ENCODE assay signal across 20 cellular contexts in genomic region chr1:27356277-27356627, GRCh38. TPM values are rescaled to one million over a fixed set of nuclear protein-coding genes. Genes with fewer than 3 reads are reported as not detected.
DNase-seq lines count a peak whose midpoint lies in the region; ATAC-seq, FAIRE-seq and TF ChIP-seq lines count a peak whose summit lies in the region.
"Had no signal": no experiment of that assay in that cellular context is flagged by ENCODE, and none has a peak within 500 bp of the region (broad histone marks: within the 10 kb centered on the region; RNA-seq: fewer than 3 reads in every experiment).

No MANE protein-coding gene starts in this region.

- CTCF ChIA-PET in activated CD4-positive, alpha-beta memory T cell treated with anti-CD3 and anti-CD28 coated beads for 36 hours (lab: Charles Lee), result interaction anchor here (0.6 to 7.1 kb wide), 13 partner anchors 10 to 450 kb away, joined by 3 to 80 read pairs (median 26); partner anchors contain the start of genes GPR3, MAP3K6 and SYTL1

- no peak overlapping the region for H3K9ac ChIP-seq in kidney (ENCODE audit: low read length in 2 of 2)
- H3K9ac ChIP-seq: KMS-11 had no signal

- no peak overlapping the region for H3K4me3 ChIP-seq in kidney (ENCODE audit: low read length in 2 of 2)
- H3K4me3 ChIP-seq: esophagus muscularis mucosa, left ventricle myocardium inferior had no signal

- H3K36me3 ChIP-seq in kidney (ENCODE audit: control insufficient read depth in 1 of 2, insufficient read depth in 2 of 2, low read length in 2 of 2), result peaks cover 0 to 6% of the 10 kb centered on the region in 2 donors

- no peak for DNase-seq in activated naive CD4-positive, alpha-beta T cell treated with anti-CD3 and anti-CD28 coated beads, Interleukin-2, amount 50 U/mL, for 16 hours
- DNase-seq in activated CD4-positive, alpha-beta memory T cell treated with anti-CD3 and anti-CD28 coated beads for 36 hours, result no peak
- peak; percentile 57 for DNase-seq in kidney
- DNase-seq in RPMI8226, result no peak
- DNase-seq: left ventricle myocardium inferior, NCI-H1048, substantia nigra had no signal

- peaks cover 0 to 6% of the 10 kb centered on the region in 2 donors for H3K4me1 ChIP-seq in kidney (ENCODE audit: control insufficient read depth in 1 of 2, insufficient read depth in 1 of 2, low read depth in 1 of 2, low read length in 2 of 2)

- intact Hi-C loops in activated CD4-positive, alpha-beta memory T cell treated with anti-CD3 and anti-CD28 coated beads for 36 hours (cut with micrococcal nuclease), result loop anchor here (2.0 kb wide), 1 partner anchor 13 kb away; the partner anchor contains the start of gene SYTL1
- intact Hi-C loops in kidney (cut with DNase I), result no loop called here

- no peaks in the 10 kb centered on the region for H3K9me3 Mint-ChIP-seq in activated naive CD4-positive, alpha-beta T cell treated with anti-CD3 and anti-CD28 coated beads, Interleukin-2, amount 50 U/mL, for 24 hours
- H3K9me3 Mint-ChIP-seq in activated CD4-positive, alpha-beta memory T cell treated with anti-CD3 and anti-CD28 coated beads for 36 hours, result no peaks in the 10 kb centered on the region

- no peaks in the 10 kb centered on the region for H3K9me3 ChIP-seq in kidney (ENCODE audit: control insufficient read depth in 1 of 2, low read length in 2 of 2)
- H3K9me3 ChIP-seq: esophagus muscularis mucosa, left ventricle myocardium inferior had no signal

- POLR2A ChIA-PET in activated CD4-positive, alpha-beta memory T cell treated with anti-CD3 and anti-CD28 coated beads for 36 hours (lab: Charles Lee), result interaction anchor here (2.0 kb wide), 1 partner anchor 10 kb away, joined by 11 read pairs; the partner anchor contains the start of gene MAP3K6

- no peak for FAIRE-seq in kidney (lab: Jason Lieb, UNC)
- FAIRE-seq: D721Med, G401.6 had no signal

- H3K27ac Mint-ChIP-seq in activated naive CD4-positive, alpha-beta T cell treated with anti-CD3 and anti-CD28 coated beads, Interleukin-2, amount 50 U/mL, for 24 hours, result no peak overlapping the region
- peak overlapping the region; percentile 8 for H3K27ac Mint-ChIP-seq in activated CD4-positive, alpha-beta memory T cell treated with anti-CD3 and anti-CD28 coated beads for 36 hours

- H3K36me3 Mint-ChIP-seq in activated naive CD4-positive, alpha-beta T cell treated with anti-CD3 and anti-CD28 coated beads, Interleukin-2, amount 50 U/mL, for 24 hours, result no peaks in the 10 kb centered on the region
- no peaks in the 10 kb centered on the region for H3K36me3 Mint-ChIP-seq in activated CD4-positive, alpha-beta memory T cell treated with anti-CD3 and anti-CD28 coated beads for 36 hours

- ATAC-seq in HG03045 (IDR thresholded peaks at IDR 0.05; ENCODE audit: unreplicated experiment), result no peak
- ATAC-seq in GM19351 (IDR thresholded peaks at IDR 0.05; ENCODE audit: unreplicated experiment), result no peak
- no peak for ATAC-seq in GM21786 (IDR thresholded peaks at IDR 0.05; ENCODE audit: unreplicated experiment)
- ATAC-seq: SK-N-SH treated with all-trans-retinoic acid at 6 μM for 48 hours had no signal

- H3K4me1 Mint-ChIP-seq in activated naive CD4-positive, alpha-beta T cell treated with anti-CD3 and anti-CD28 coated beads, Interleukin-2, amount 50 U/mL, for 24 hours, result peaks cover 40% of the 10 kb centered on the region
- peaks cover 43% of the 10 kb centered on the region for H3K4me1 Mint-ChIP-seq in activated CD4-positive, alpha-beta memory T cell treated with anti-CD3 and anti-CD28 coated beads for 36 hours (ENCODE audit: low read depth)

- peak overlapping the region; percentile 47 for H3K4me3 Mint-ChIP-seq in activated naive CD4-positive, alpha-beta T cell treated with anti-CD3 and anti-CD28 coated beads, Interleukin-2, amount 50 U/mL, for 24 hours
- H3K4me3 Mint-ChIP-seq in activated CD4-positive, alpha-beta memory T cell treated with anti-CD3 and anti-CD28 coated beads for 36 hours, result peak overlapping the region; percentile 68

- H3K27me3 Mint-ChIP-seq in activated naive CD4-positive, alpha-beta T cell treated with anti-CD3 and anti-CD28 coated beads, Interleukin-2, amount 50 U/mL, for 24 hours, result no peaks in the 10 kb centered on the region
- no peaks in the 10 kb centered on the region for H3K27me3 Mint-ChIP-seq in activated CD4-positive, alpha-beta memory T cell treated with anti-CD3 and anti-CD28 coated beads for 36 hours

- no peak overlapping the region for H3K27ac ChIP-seq in kidney (ENCODE audit: low read depth in 2 of 2, low read length in 2 of 2)
- H3K27ac ChIP-seq: esophagus muscularis mucosa, KMS-11, left ventricle myocardium inferior had no signal

- no peak for TF ChIP-seq CTCF in kidney (IDR thresholded peaks at IDR 0.05; ENCODE audit: borderline replicate concordance, extremely low read depth, insufficient read depth)

RNA-seq across cellular contexts. Expression of gene MAP3K6, which starts 10.5 kb away (rescaled TPM):
- total RNA-seq in activated CD4-positive, alpha-beta memory T cell treated with anti-CD3 and anti-CD28 coated beads for 36 hours, result 1 to 10 TPM; 8.2 to 9.7 TPM
- 86.7 TPM for total RNA-seq in kidney
- polyA plus RNA-seq in kidney (ENCODE audit: insufficient read depth, low read depth, low replicate concordance), result 59.7 TPM

RNA-seq across cellular contexts. Expression of gene SYTL1, which starts 14.4 kb away (rescaled TPM):
- total RNA-seq in activated CD4-positive, alpha-beta memory T cell treated with anti-CD3 and anti-CD28 coated beads for 36 hours, result 10 to 100 TPM; 27.3 to 30.4 TPM
- 19.3 TPM for total RNA-seq in kidney
- polyA plus RNA-seq in kidney (ENCODE audit: insufficient read depth, low read depth, low replicate concordance), result 5.9 TPM

RNA-seq across cellular contexts. Expression of gene FCN3, which starts 18.4 kb away (rescaled TPM):
- not detected for total RNA-seq in activated CD4-positive, alpha-beta memory T cell treated with anti-CD3 and anti-CD28 coated beads for 36 hours
- total RNA-seq in kidney, result 7.9 TPM
- 240 TPM for polyA plus RNA-seq in kidney (ENCODE audit: insufficient read depth, low read depth, low replicate concordance)
- total RNA-seq: dermis microvascular lymphatic vessel endothelial cell, glomerular endothelial cell, osteocyte had no signal

RNA-seq across cellular contexts. Expression of gene CD164L2, which starts 26.9 kb away (rescaled TPM):
- not detected for total RNA-seq in activated CD4-positive, alpha-beta memory T cell treated with anti-CD3 and anti-CD28 coated beads for 36 hours
- total RNA-seq in kidney, result 0.63 TPM
- polyA plus RNA-seq in kidney (ENCODE audit: insufficient read depth, low read depth, low replicate concordance), result 1.1 TPM
- total RNA-seq: dermis microvascular lymphatic vessel endothelial cell, esophagus muscularis mucosa, glomerular endothelial cell, left ventricle myocardium inferior, osteocyte, sciatic nerve had no signal

RNA-seq across cellular contexts. Expression of gene TMEM222, which starts 34.3 kb away (rescaled TPM):
- 10 to 100 TPM; 22.8 to 24.6 TPM for total RNA-seq in activated CD4-positive, alpha-beta memory T cell treated with anti-CD3 and anti-CD28 coated beads for 36 hours
- total RNA-seq in kidney, result 42.9 TPM
- 58.2 TPM for polyA plus RNA-seq in kidney (ENCODE audit: insufficient read depth, low read depth, low replicate concordance)
